9 cellular contexts compared by ENCODE assay signal in the genomic region with DNA sequence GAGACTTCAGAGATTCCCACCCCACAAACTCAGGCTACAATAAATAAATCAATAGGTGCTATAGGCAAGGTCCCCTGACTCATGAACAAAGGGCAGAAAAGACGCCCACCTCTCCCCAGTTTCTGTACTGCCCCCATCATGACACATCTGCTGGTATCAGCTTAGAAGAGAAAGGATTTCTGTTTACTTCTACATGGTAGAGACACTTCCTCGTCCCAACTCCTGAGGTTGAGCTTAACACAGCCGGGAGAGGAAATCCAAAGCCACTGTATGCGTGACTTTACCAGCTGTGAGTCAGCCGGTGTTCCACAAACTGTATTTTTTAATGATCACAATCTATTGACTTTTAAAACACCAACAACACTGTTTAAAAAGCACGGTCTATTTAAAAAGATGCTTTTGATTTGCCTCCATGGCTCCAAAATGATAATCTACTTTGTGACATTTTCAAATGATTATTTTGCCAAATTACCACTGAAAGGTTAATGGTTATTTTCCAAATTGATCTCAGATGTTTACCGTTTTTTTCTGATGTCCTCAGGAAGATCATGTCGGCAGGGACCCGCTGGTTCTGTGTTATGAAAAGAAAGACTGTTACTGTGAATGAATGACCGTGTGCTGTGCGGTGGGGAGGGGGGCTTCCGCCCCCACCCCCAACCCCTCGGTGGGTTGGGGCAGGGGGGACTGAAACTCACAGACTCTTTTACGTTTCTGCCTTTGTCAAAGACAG.
DNase-seq lines count a peak whose midpoint lies in the region; ATAC-seq, FAIRE-seq and TF ChIP-seq lines count a peak whose summit lies in the region.
"Had no signal": no experiment of that assay in that cellular context is flagged by ENCODE, and none has a peak within 500 bp of the region (broad histone marks: within the 10 kb centered on the region; RNA-seq: fewer than 3 reads in every experiment).

No MANE protein-coding gene starts in this region.

- FAIRE-seq in A549 (lab: Jason Lieb, UNC) (no peak), islet of Langerhans (lab: Jason Lieb, UNC) (peak; percentile 95)

- peak overlapping the region; percentile 46 for H3K4me3 Mint-ChIP-seq in WTC11

- no peaks in the 10 kb centered on the region for H3K36me3 Mint-ChIP-seq in WTC11

- peaks cover 40% of the 10 kb centered on the region for H3K4me1 Mint-ChIP-seq in WTC11

- H3K27me3 Mint-ChIP-seq in WTC11 (ENCODE audit: low read depth) = no peaks in the 10 kb centered on the region

- no peak for TF ChIP-seq RAD21 in A549 (conservative IDR thresholded peaks at IDR 0.05 in 1 of 2, IDR thresholded peaks at IDR 0.05 in 1 of 2)

- H3K36me3 ChIP-seq in H7 (replicated peaks; ENCODE audit: control insufficient read depth, insufficient read depth, low read length) = no peaks in the 10 kb centered on the region

- H3K27ac ChIP-seq in A549 (peak overlapping the region; percentile 56 to 80), caudate nucleus (ENCODE audit: low read depth, low read length) (no peak overlapping the region)

- no peak for TF ChIP-seq CTCF in A549 (IDR thresholded peaks at IDR 0.05)
- no peak for TF ChIP-seq CTCF in WTC11 (IDR thresholded peaks at IDR 0.05)

- no peaks in the 10 kb centered on the region for H3K27me3 ChIP-seq in H7 (ENCODE audit: control insufficient read depth, insufficient read depth, low read length)

- no peak for TF ChIP-seq EP300 in A549 (IDR thresholded peaks at IDR 0.05)

- no peaks in the 10 kb centered on the region for H3K9me3 Mint-ChIP-seq in WTC11

- H3K27ac Mint-ChIP-seq in WTC11 = peak overlapping the region; percentile 95

- TF ChIP-seq POLR2A in A549 (IDR thresholded peaks at IDR 0.05; ENCODE audit: low read length) = no peak

- H3K4me3 ChIP-seq in A549 (no peak overlapping the region), H7 (ENCODE audit: insufficient read depth, low read depth, low read length) (no peak overlapping the region)

- 38% methylated on average over 14 of the region's 14 CpGs for WGBS in A549 (ENCODE audit: missing lambda C conversion rate)

- ATAC-seq in A549 (peak; percentile 48 to 56; a peak in 2 of 6 replicates), WTC11 (0 out of 2 replicates have a peak, but pooled peaks have one; percentile 15)

- DNase-seq in A549 (ENCODE audit: low read depth in 1 of 2, low spot score in 1 of 2) (peak; percentile 22 to 46), H7 (peak; percentile 63), WTC11 (ENCODE audit: low spot score) (no peak), SIG-M5 (lab: John Stamatoyannopoulos, UW) (no peak), OCI-M2 (lab: John Stamatoyannopoulos, UW; ENCODE audit: unreplicated experiment) (no peak), caudate nucleus (lab: John Stamatoyannopoulos, UW) (no peak), retina (no peak)
- DNase-seq: NCI-H146 had no signal

- CTCF ChIA-PET in A549 (lab: Yijun Ruan, JAX) = interaction anchor here (1.0 to 1.7 kb wide), 5 partner anchors 17 to 332 kb away, joined by 3 to 8 read pairs (median 3); no protein-coding TSS in a partner anchor
- CTCF ChIA-PET in WTC11 (lab: Charles Lee) = interaction anchor here (0.5 to 2.1 kb wide), 5 partner anchors 11 to 410 kb away, joined by 3 to 5 read pairs (median 4); no protein-coding TSS in a partner anchor

- peaks cover 25% of the 10 kb centered on the region for H3K4me1 ChIP-seq in A549

- H3K9me3 ChIP-seq in A549 = no peaks in the 10 kb centered on the region

- H3K4me2 ChIP-seq in A549 = peak overlapping the region; percentile 54

- POLR2A ChIA-PET in A549 (lab: Yijun Ruan, JAX) (interaction anchor here (1.4 kb wide), 1 partner anchor 71 kb away, joined by 4 read pairs; no protein-coding TSS in a partner anchor), WTC11 (lab: Charles Lee) (no interaction called here)

TF ChIP-seq in A549, 52 proteins besides CTCF, POLR2A, EP300 and RAD21 (continues in another document):
- no peak for TF ChIP-seq FOSB (CRISPR knock-in tag; IDR thresholded peaks at IDR 0.05)
- TF ChIP-seq RNF2 (IDR thresholded peaks at IDR 0.05; ENCODE audit: borderline replicate concordance, low read depth) = no peak
- TF ChIP-seq, protein P1, sequence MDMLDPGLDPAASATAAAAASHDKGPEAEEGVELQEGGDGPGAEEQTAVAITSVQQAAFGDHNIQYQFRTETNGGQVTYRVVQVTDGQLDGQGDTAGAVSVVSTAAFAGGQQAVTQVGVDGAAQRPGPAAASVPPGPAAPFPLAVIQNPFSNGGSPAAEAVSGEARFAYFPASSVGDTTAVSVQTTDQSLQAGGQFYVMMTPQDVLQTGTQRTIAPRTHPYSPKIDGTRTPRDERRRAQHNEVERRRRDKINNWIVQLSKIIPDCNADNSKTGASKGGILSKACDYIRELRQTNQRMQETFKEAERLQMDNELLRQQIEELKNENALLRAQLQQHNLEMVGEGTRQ (IDR thresholded peaks at IDR 0.05) = no peak
- no peak for TF ChIP-seq GATA3 (IDR thresholded peaks at IDR 0.05; ENCODE audit: borderline replicate concordance)
- TF ChIP-seq ZC3H11A (IDR thresholded peaks at IDR 0.05) = no peak
- TF ChIP-seq CEBPB (IDR thresholded peaks at IDR 0.05) = no peak
- no peak for TF ChIP-seq JUNB (IDR thresholded peaks at IDR 0.05)
- no peak for TF ChIP-seq BHLHE40 (IDR thresholded peaks at IDR 0.05; ENCODE audit: low read depth, low read length)
- no peak for TF ChIP-seq CHD4 (IDR thresholded peaks at IDR 0.05; ENCODE audit: borderline replicate concordance)
- TF ChIP-seq, protein P2, sequence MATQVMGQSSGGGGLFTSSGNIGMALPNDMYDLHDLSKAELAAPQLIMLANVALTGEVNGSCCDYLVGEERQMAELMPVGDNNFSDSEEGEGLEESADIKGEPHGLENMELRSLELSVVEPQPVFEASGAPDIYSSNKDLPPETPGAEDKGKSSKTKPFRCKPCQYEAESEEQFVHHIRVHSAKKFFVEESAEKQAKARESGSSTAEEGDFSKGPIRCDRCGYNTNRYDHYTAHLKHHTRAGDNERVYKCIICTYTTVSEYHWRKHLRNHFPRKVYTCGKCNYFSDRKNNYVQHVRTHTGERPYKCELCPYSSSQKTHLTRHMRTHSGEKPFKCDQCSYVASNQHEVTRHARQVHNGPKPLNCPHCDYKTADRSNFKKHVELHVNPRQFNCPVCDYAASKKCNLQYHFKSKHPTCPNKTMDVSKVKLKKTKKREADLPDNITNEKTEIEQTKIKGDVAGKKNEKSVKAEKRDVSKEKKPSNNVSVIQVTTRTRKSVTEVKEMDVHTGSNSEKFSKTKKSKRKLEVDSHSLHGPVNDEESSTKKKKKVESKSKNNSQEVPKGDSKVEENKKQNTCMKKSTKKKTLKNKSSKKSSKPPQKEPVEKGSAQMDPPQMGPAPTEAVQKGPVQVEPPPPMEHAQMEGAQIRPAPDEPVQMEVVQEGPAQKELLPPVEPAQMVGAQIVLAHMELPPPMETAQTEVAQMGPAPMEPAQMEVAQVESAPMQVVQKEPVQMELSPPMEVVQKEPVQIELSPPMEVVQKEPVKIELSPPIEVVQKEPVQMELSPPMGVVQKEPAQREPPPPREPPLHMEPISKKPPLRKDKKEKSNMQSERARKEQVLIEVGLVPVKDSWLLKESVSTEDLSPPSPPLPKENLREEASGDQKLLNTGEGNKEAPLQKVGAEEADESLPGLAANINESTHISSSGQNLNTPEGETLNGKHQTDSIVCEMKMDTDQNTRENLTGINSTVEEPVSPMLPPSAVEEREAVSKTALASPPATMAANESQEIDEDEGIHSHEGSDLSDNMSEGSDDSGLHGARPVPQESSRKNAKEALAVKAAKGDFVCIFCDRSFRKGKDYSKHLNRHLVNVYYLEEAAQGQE (IDR thresholded peaks at IDR 0.05) = no peak

TF ChIP-seq in WTC11, 78 proteins besides CTCF, POLR2A, EP300 and RAD21 (continues in another document):
- TF ChIP-seq CREB1 (CRISPR knock-in tag; IDR thresholded peaks at IDR 0.05) (no peak), SOX15 (CRISPR knock-in tag; IDR thresholded peaks at IDR 0.05) (no peak), ESRRA (CRISPR knock-in tag; IDR thresholded peaks at IDR 0.05; ENCODE audit: borderline replicate concordance) (no peak), GABPB1 (CRISPR knock-in tag; IDR thresholded peaks at IDR 0.05) (no peak), NR1H2 (CRISPR knock-in tag; IDR thresholded peaks at IDR 0.05) (no peak), ZNF232 (CRISPR knock-in tag; IDR thresholded peaks at IDR 0.05) (no peak), JAZF1 (CRISPR knock-in tag; IDR thresholded peaks at IDR 0.05) (no peak), ETV6 (CRISPR knock-in tag; IDR thresholded peaks at IDR 0.05) (no peak), OVOL2 (CRISPR knock-in tag; IDR thresholded peaks at IDR 0.05; ENCODE audit: borderline replicate concordance) (no peak), FOXJ3 (CRISPR knock-in tag; IDR thresholded peaks at IDR 0.05; ENCODE audit: borderline replicate concordance) (no peak), ZBTB21 (CRISPR knock-in tag; IDR thresholded peaks at IDR 0.05; ENCODE audit: borderline replicate concordance) (no peak)
- TF ChIP-seq, protein P3, sequence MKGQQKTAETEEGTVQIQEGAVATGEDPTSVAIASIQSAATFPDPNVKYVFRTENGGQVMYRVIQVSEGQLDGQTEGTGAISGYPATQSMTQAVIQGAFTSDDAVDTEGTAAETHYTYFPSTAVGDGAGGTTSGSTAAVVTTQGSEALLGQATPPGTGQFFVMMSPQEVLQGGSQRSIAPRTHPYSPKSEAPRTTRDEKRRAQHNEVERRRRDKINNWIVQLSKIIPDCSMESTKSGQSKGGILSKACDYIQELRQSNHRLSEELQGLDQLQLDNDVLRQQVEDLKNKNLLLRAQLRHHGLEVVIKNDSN (CRISPR knock-in tag; IDR thresholded peaks at IDR 0.05) = no peak
- TF ChIP-seq, protein P4, sequence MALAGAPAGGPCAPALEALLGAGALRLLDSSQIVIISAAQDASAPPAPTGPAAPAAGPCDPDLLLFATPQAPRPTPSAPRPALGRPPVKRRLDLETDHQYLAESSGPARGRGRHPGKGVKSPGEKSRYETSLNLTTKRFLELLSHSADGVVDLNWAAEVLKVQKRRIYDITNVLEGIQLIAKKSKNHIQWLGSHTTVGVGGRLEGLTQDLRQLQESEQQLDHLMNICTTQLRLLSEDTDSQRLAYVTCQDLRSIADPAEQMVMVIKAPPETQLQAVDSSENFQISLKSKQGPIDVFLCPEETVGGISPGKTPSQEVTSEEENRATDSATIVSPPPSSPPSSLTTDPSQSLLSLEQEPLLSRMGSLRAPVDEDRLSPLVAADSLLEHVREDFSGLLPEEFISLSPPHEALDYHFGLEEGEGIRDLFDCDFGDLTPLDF (CRISPR knock-in tag; IDR thresholded peaks at IDR 0.05) = no peak

Comparison
In these comparisons a context has a peak if more than half of its experiments do, and no peak if none do; other contexts are left out.
1. DNase-seq: peak in A549 (2 of 2) and H7 (single experiment); none in WTC11 (single experiment), SIG-M5 (single experiment), OCI-M2 (single experiment), caudate nucleus (0 of 61) and retina (single experiment).